In genomic region chr13:97627566-97627965, GRCh38 we compare ENCODE assay signal across 8 cellular contexts.
A peak's percentile ranks its signal among the peaks of the same experiment; 100 is the strongest.
DNase-seq lines count a peak whose midpoint lies in the region; ATAC-seq and TF ChIP-seq lines count a peak whose summit lies in the region.

No MANE protein-coding gene starts in this region.

- DNase-seq in HEK293T (ENCODE audit: extremely low spot score) = peak; percentile 50
- DNase-seq in SJCRH30 = peak; percentile 70 to 79
- DNase-seq in heart right ventricle = peak; percentile 25 to 40
- peak; percentile 54 for DNase-seq in testis
- no peak for DNase-seq in NOMO-1 treated with DMSO at 0.1 percent for 48 hours (lab: John Stamatoyannopoulos, UW; ENCODE audit: unreplicated experiment)
- no peak for DNase-seq in germinal center (ENCODE audit: low spot score)

- WGBS in heart right ventricle, 2 donors = 33 to 37% methylated on average over 4 of the region's 4 CpGs
- 22 to 26% methylated on average over 4 of the region's 4 CpGs for WGBS in testis, 2 donors

- no peaks in the 10 kb centered on the region for H3K27me3 ChIP-seq in SJCRH30
- H3K27me3 ChIP-seq in heart right ventricle = no peaks in the 10 kb centered on the region
- H3K27me3 ChIP-seq in testis = no peaks in the 10 kb centered on the region

- peaks cover 5% of the 10 kb centered on the region for H3K4me1 ChIP-seq in SJCRH30
- peaks cover 0 to 4% (median 0%) of the 10 kb centered on the region in 9 donors for H3K4me1 ChIP-seq in heart right ventricle
- no peaks in the 10 kb centered on the region for H3K4me1 ChIP-seq in testis

- H3K36me3 ChIP-seq in SJCRH30 = no peaks in the 10 kb centered on the region
- H3K36me3 ChIP-seq in heart right ventricle = no peaks in the 10 kb centered on the region
- no peaks in the 10 kb centered on the region for H3K36me3 ChIP-seq in testis (ENCODE audit: low read depth, missing control alignments)

- peak in 7 of 8 donors; percentile 72 to 92 (median 78) for ATAC-seq in heart right ventricle
- ATAC-seq in GM21825 (IDR thresholded peaks at IDR 0.05; ENCODE audit: unreplicated experiment) = no peak
- no peak for ATAC-seq in GM19397 (IDR thresholded peaks at IDR 0.05; ENCODE audit: unreplicated experiment)

- H3K4me3 ChIP-seq in SJCRH30 (no peak overlapping the region), heart right ventricle (no peak overlapping the region), testis (no peak overlapping the region)

- intact Hi-C loops in heart right ventricle (cut with DNase I) = no loop called here
- intact Hi-C loops in testis (cut with DNase I; ENCODE audit: low total_unique reads) = no loop called here

- CTCF ChIA-PET in HEK293T (lab: Yijun Ruan, JAX) = no interaction called here

- TF ChIP-seq CTCF in heart right ventricle (IDR thresholded peaks at IDR 0.05) (no peak), testis (IDR thresholded peaks at IDR 0.05) (no peak)

- no peak for TF ChIP-seq POLR2A in testis (IDR thresholded peaks at IDR 0.05)

- POLR2A ChIA-PET in HEK293T (lab: Yijun Ruan, JAX) = no interaction called here

- H3K27ac ChIP-seq in SJCRH30 (no peak overlapping the region), heart right ventricle (no peak overlapping the region), testis (no peak overlapping the region)

- H3K9me3 ChIP-seq in SJCRH30 (replicated peaks) = no peaks in the 10 kb centered on the region
- H3K9me3 ChIP-seq in heart right ventricle = peaks cover 0 to 20% (median 4%) of the 10 kb centered on the region in 11 donors
- no peaks in the 10 kb centered on the region for H3K9me3 ChIP-seq in testis

TF ChIP-seq in HEK293T, 16 proteins besides CTCF, POLR2A, EP300 and RAD21:
- TF ChIP-seq L3MBTL2 (conservative IDR thresholded peaks at IDR 0.05) (no peak), TARDBP (IDR thresholded peaks at IDR 0.05) (no peak), SUZ12 (IDR thresholded peaks at IDR 0.05) (no peak), FOXM1 (IDR thresholded peaks at IDR 0.05; ENCODE audit: borderline replicate concordance) (no peak), FOXK2 (IDR thresholded peaks at IDR 0.05) (no peak), ZNF384 (IDR thresholded peaks at IDR 0.05) (no peak), SP1 (IDR thresholded peaks at IDR 0.05) (no peak), FOXA1 (IDR thresholded peaks at IDR 0.05) (no peak), PKNOX1 (IDR thresholded peaks at IDR 0.05) (no peak), LEF1 (IDR thresholded peaks at IDR 0.05; ENCODE audit: borderline replicate concordance) (no peak)

Comparison
In these comparisons a context has a peak if more than half of its experiments do, and no peak if none do; other contexts are left out.
1. DNase-seq: peak in HEK293T (single experiment), SJCRH30 (2 of 2), heart right ventricle (2 of 2) and testis (single experiment); none in NOMO-1 treated with DMSO at 0.1 percent for 48 hours (single experiment) and germinal center (single experiment).
2. ATAC-seq: peak in heart right ventricle (7 of 8); none in GM21825 (single experiment) and GM19397 (single experiment).